In the genomic region with DNA sequence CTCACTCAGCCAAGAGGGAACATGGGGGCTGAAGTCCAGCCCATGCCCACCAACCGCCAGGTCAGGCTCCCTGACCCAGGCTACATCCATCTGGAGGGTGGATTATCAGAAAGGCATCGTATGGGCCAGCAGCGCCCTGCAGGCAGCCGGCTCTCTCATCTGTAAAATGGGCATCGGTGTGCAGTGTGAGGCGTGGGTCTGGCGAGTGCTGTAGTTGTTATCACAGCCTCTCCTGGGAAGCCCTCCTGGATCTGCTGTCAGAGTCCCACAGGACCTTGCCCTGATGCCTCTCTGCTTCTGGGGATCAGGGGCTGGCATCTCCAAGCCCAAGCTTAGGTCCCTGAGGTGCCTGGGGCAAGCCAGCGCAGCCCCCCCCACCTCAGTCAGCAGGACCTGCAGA, we compare ENCODE assay signal across 22 cellular contexts. TPM values are rescaled to one million over a fixed set of nuclear protein-coding genes. Genes with fewer than 3 reads are reported as not detected.
"Had no signal": no experiment of that assay in that cellular context is flagged by ENCODE, and none has a peak within 500 bp of the region (broad histone marks: within the 10 kb centered on the region; RNA-seq: fewer than 3 reads in every experiment).

No MANE protein-coding gene starts in this region.

- H3K27me3 ChIP-seq: hepatocyte, vagina had no signal

- H3K4me1 ChIP-seq: left lung, lower lobe of right lung, tibial artery, upper lobe of right lung, vagina had no signal

- ATAC-seq: left lung, lower lobe of right lung, upper lobe of right lung had no signal

- H3K4me3 ChIP-seq: dorsolateral prefrontal cortex, hepatocyte, left lung, lower lobe of right lung, tibial artery, upper lobe of right lung, vagina had no signal

- H3K36me3 ChIP-seq: lower lobe of right lung, neutrophil, upper lobe of right lung had no signal

- H3K27ac ChIP-seq: dorsolateral prefrontal cortex, hepatocyte, left lung, lower lobe of right lung, neutrophil, tibial artery, upper lobe of right lung, vagina had no signal

- H3K9me3 ChIP-seq: neutrophil, upper lobe of right lung had no signal

- DNase-seq: central memory CD4-positive, alpha-beta T cell; cortex of kidney; effector CD8-positive, alpha-beta T cell; foreskin melanocyte; left lung; nephron progenitor cell; stimulated activated CD4-positive, alpha-beta T cell treated with anti-CD3 and anti-CD28 coated beads, Interleukin-15, amount 100 ng/mL, for 24 hours; stimulated activated CD4-positive, alpha-beta T cell treated with anti-CD3 and anti-CD28 coated beads, Interleukin-1b, Interleukin-23, amount 100 ng/mL, for 48 hours; stimulated activated CD4-positive, alpha-beta T cell treated with anti-CD3 and anti-CD28 coated beads, Interleukin-4, amount 100 ng/mL, for 24 hours; stimulated activated naive CD4-positive, alpha-beta T cell; upper lobe of right lung had no signal

RNA-seq across cellular contexts. Expression of gene CFAP100, which starts 27.4 kb away (rescaled TPM):
- total RNA-seq: hepatocyte; mononuclear cell; naive thymus-derived CD4-positive, alpha-beta T cell; osteocyte; right cardiac atrium; upper lobe of right lung; vagina had no signal
- polyA plus RNA-seq: esophagus; hepatocyte; naive thymus-derived CD4-positive, alpha-beta T cell; right cardiac atrium had no signal
